ENCODE assay signal across 12 cellular contexts in the genomic region with DNA sequence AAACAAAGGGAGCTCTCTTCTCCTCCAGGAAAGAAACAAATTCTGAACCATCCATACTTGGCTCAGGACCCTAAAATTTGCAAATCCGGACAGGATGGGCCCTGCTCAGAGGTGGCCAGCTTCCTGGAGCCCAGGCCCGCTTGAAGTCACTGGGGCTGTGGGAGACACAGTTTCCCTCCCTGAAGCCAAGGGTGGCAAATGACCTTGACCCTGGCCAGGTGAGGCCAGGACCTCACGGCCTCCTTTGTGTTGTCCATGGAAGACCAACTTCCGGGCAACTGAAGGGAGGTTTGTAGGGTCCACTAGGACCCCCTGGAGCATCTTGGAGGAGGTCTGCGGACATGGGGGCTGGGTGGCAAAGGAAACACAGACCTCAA. TPM values are rescaled to one million over a fixed set of nuclear protein-coding genes. Genes with fewer than 3 reads are reported as not detected.
DNase-seq lines count a peak whose midpoint lies in the region; ATAC-seq and TF ChIP-seq lines count a peak whose summit lies in the region.
"Had no signal": no experiment of that assay in that cellular context is flagged by ENCODE, and none has a peak within 500 bp of the region (broad histone marks: within the 10 kb centered on the region; RNA-seq: fewer than 3 reads in every experiment).

No MANE protein-coding gene starts in this region.

- peaks cover 41% of the 10 kb centered on the region for H3K4me1 Mint-ChIP-seq in CD4-positive, alpha-beta T cell (ENCODE audit: low read depth)
- H3K4me1 Mint-ChIP-seq in chondrocyte (ENCODE audit: low read depth) (peaks cover 28% of the 10 kb centered on the region), osteocyte (ENCODE audit: unreplicated experiment) (peaks cover 34% of the 10 kb centered on the region)

- H3K4me3 ChIP-seq in Loucy (ENCODE audit: low read length, poor library complexity, severe bottlenecking): peak overlapping the region; percentile 68
- H3K4me3 ChIP-seq: MG63, PC-9 had no signal

- H3K9ac ChIP-seq in Loucy (ENCODE audit: low read depth, low read length, poor library complexity, severe bottlenecking): peak overlapping the region; percentile 72

- no peaks in the 10 kb centered on the region for H3K9me2 ChIP-seq in Loucy (replicated peaks; ENCODE audit: low read depth, low read length)

- H4K20me1 ChIP-seq in Loucy (ENCODE audit: insufficient read depth, low read length, poor library complexity, severe bottlenecking): no peaks in the 10 kb centered on the region

- no peaks in the 10 kb centered on the region for H3K27me3 ChIP-seq in CD4-positive, alpha-beta T cell (ENCODE audit: control insufficient read depth, insufficient read depth, low read length)
- H3K27me3 ChIP-seq in Loucy (ENCODE audit: insufficient read depth, low read length, poor library complexity, severe bottlenecking): no peaks in the 10 kb centered on the region
- H3K27me3 ChIP-seq: MG63 had no signal

- no peaks in the 10 kb centered on the region for H3K9me3 ChIP-seq in CD4-positive, alpha-beta T cell (ENCODE audit: control insufficient read depth, low read length)
- no peaks in the 10 kb centered on the region for H3K9me3 ChIP-seq in Loucy (ENCODE audit: insufficient read depth, low read depth, low read length)
- H3K9me3 ChIP-seq: MG63 had no signal

- no peaks in the 10 kb centered on the region for H3K9me3 Mint-ChIP-seq in CD4-positive, alpha-beta T cell
- no peaks in the 10 kb centered on the region for H3K9me3 Mint-ChIP-seq in chondrocyte (ENCODE audit: low read depth)
- H3K9me3 Mint-ChIP-seq in osteocyte (ENCODE audit: unreplicated experiment): no peaks in the 10 kb centered on the region
- H3K9me3 Mint-ChIP-seq: nephron progenitor cell had no signal

- H3K36me3 ChIP-seq in Loucy (ENCODE audit: insufficient read depth, low read length): no peaks in the 10 kb centered on the region
- H3K36me3 ChIP-seq: MG63 had no signal

- H3K79me2 ChIP-seq in Loucy (ENCODE audit: insufficient read depth, low read length): no peaks in the 10 kb centered on the region; the same call in 1 of the 2 replicates

- no peaks in the 10 kb centered on the region for H3F3A ChIP-seq in Loucy (ENCODE audit: low read depth)

- no peak for ATAC-seq in CD4-positive, alpha-beta T cell (ENCODE audit: poor library complexity)

- H3K4me3 Mint-ChIP-seq in CD4-positive, alpha-beta T cell: peak overlapping the region; percentile 75
- H3K4me3 Mint-ChIP-seq in chondrocyte (ENCODE audit: unreplicated experiment) (no peak overlapping the region), osteocyte (ENCODE audit: unreplicated experiment) (no peak overlapping the region)
- H3K4me3 Mint-ChIP-seq: nephron progenitor cell had no signal

- H3K4me2 ChIP-seq in Loucy (ENCODE audit: low read depth, low read length, poor library complexity, severe bottlenecking): peak overlapping the region; percentile 79
- H3K4me2 ChIP-seq: PC-9 had no signal

- POLR2A ChIA-PET in CD4-positive, alpha-beta T cell (lab: Charles Lee): interaction anchor here (0.6 to 2.6 kb wide), 9 partner anchors 13 to 254 kb away, joined by 3 to 19 read pairs (median 5); partner anchors contain the start of genes ASF1B, IL27RA, MISP3 and RFX1

- no peak overlapping the region for H2AFZ ChIP-seq in Loucy (ENCODE audit: low read length)
- H2AFZ ChIP-seq: PC-9 had no signal

- H3K36me3 Mint-ChIP-seq in CD4-positive, alpha-beta T cell (ENCODE audit: low read depth): no peaks in the 10 kb centered on the region
- H3K36me3 Mint-ChIP-seq in chondrocyte (ENCODE audit: low read depth): no peaks in the 10 kb centered on the region
- no peaks in the 10 kb centered on the region for H3K36me3 Mint-ChIP-seq in osteocyte (ENCODE audit: unreplicated experiment)

- H3K4me1 ChIP-seq in Loucy (ENCODE audit: insufficient read depth, low read length, poor library complexity, severe bottlenecking): peaks cover 38% of the 10 kb centered on the region

- no peaks in the 10 kb centered on the region for H3K27me3 Mint-ChIP-seq in CD4-positive, alpha-beta T cell
- H3K27me3 Mint-ChIP-seq in chondrocyte (ENCODE audit: low read depth) (no peaks in the 10 kb centered on the region), osteocyte (ENCODE audit: unreplicated experiment) (no peaks in the 10 kb centered on the region)

- H3K27ac Mint-ChIP-seq in CD4-positive, alpha-beta T cell: peak overlapping the region; percentile 76
- peak overlapping the region; percentile 94 for H3K27ac Mint-ChIP-seq in chondrocyte (ENCODE audit: unreplicated experiment)
- H3K27ac Mint-ChIP-seq in osteocyte (ENCODE audit: unreplicated experiment): peak overlapping the region; percentile 93
- H3K27ac Mint-ChIP-seq: nephron progenitor cell had no signal

- CTCF ChIA-PET in CD4-positive, alpha-beta T cell (lab: Charles Lee): interaction anchor here (0.8 to 4.5 kb wide), 4 partner anchors 37 to 254 kb away, joined by 3 to 27 read pairs (median 10); partner anchors contain the start of genes ASF1B and MISP3

- H3K27ac ChIP-seq in CD4-positive, alpha-beta T cell (ENCODE audit: low read depth, low read length): peak overlapping the region; percentile 39
- H3K27ac ChIP-seq: PC-9 had no signal

- intact Hi-C loops in CD4-positive, alpha-beta T cell (cut with DNase I, micrococcal nuclease): loop anchor here (5.0 to 10.0 kb wide), 4 partner anchors 70 to 592 kb away; partner anchors contain the start of genes ADGRL1 (in 1 of the 2), DCAF15 (in 1 of the 2) and PTGER1 (in 1 of the 2)

- TF ChIP-seq CTCF in CD4-positive, alpha-beta T cell (IDR thresholded peaks at IDR 0.05): no peak
- TF ChIP-seq CTCF in Loucy (conservative IDR thresholded peaks at IDR 0.05; ENCODE audit: low read length): no peak
- no peak for TF ChIP-seq CTCF in chondrocyte (IDR thresholded peaks at IDR 0.05)
- no peak for TF ChIP-seq CTCF in osteocyte (IDR thresholded peaks at IDR 0.05)

- DNase-seq in CD4-positive, alpha-beta T cell: no peak
- no peak for DNase-seq in chondrocyte (ENCODE audit: low spot score)
- no peak for DNase-seq in osteocyte (ENCODE audit: extremely low spot score, unreplicated experiment)
- DNase-seq in NOMO-1 treated with dmso at 0.1 percent for 144 hours (lab: John Stamatoyannopoulos, UW; ENCODE audit: unreplicated experiment): no peak
- DNase-seq in NCI-H526 (lab: John Stamatoyannopoulos, UW): no peak
- DNase-seq in foreskin melanocyte: no peak
- DNase-seq in SW480 (ENCODE audit: low spot score): no peak
- DNase-seq: MG63, nephron progenitor cell, PC-9 had no signal

RNA-seq across cellular contexts. Expression of gene NANOS3, which starts 5.5 kb away (rescaled TPM):
- under 1 TPM in 1 of 2 experiments, not detected in 1; 0.87 TPM for total RNA-seq in CD4-positive, alpha-beta T cell
- total RNA-seq in chondrocyte: 4.4 to 6.7 TPM (median 4.7 TPM) in 3 replicates
- 1.1 and 3.5 TPM in 2 replicates for total RNA-seq in osteocyte
- total RNA-seq: fibroblast of lung had no signal

RNA-seq across cellular contexts. Expression of gene BRME1, which starts 23.5 kb away (rescaled TPM):
- 1 to 10 TPM; 1.1 to 1.3 TPM for total RNA-seq in CD4-positive, alpha-beta T cell
- 2.9 to 3.5 TPM (median 3.0 TPM) in 3 replicates for total RNA-seq in chondrocyte
- 3.7 and 4.1 TPM in 2 replicates for total RNA-seq in osteocyte

RNA-seq across cellular contexts. Expression of gene CC2D1A, which starts 23.6 kb away (rescaled TPM):
- total RNA-seq in CD4-positive, alpha-beta T cell: 10 to 100 TPM; 16.4 to 16.9 TPM
- total RNA-seq in chondrocyte: 33.7 to 42.9 TPM (median 35.2 TPM) in 3 replicates
- total RNA-seq in osteocyte: 44.3 and 51.3 TPM in 2 replicates

RNA-seq across cellular contexts. Expression of gene PODNL1, which starts 55.8 kb away (rescaled TPM):
- total RNA-seq in CD4-positive, alpha-beta T cell: not detected
- total RNA-seq in chondrocyte: 5.7 to 8.9 TPM (median 8.7 TPM) in 3 replicates
- 2.3 and 2.4 TPM in 2 replicates for total RNA-seq in osteocyte
